10 cellular contexts compared by ENCODE assay signal in the genomic region with DNA sequence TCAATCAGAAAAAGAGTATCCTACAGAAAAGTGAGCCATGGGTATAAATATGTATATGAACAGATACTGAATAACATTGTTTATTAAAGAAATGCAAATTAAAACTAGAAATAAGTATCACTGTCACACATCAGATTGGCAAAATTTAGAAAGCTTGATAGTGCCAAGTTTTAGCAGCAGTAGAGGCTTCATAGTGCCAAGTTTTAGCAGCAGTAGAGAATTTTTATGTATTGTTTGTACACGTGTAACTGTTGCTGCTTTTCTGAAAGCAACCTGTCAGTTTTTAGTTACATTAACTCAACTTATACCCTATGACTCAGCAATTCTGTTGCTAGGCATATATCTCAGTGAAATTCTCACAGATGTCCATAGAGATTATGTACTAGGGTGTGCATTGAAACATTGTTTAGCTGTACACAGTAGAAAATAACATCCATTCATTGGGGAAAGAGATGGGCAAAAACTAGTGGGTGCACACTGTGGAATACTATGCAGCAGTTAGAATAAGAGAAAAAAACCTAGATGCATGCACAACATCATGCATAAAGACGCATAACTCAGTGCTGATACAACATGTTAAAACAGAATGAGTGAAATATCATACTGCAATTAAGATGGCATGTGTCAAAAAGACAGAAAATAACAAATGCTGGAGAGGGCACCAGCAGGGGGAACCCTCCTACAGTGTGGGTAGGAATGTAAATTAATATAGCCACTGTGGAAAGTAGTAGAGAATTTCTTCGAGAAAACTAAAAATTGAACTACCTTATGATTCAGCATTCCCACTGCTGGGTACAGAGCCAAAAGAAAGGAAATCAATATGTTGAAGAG.
A peak's percentile ranks its signal among the peaks of the same experiment; 100 is the strongest.
DNase-seq lines count a peak whose midpoint lies in the region; ATAC-seq, FAIRE-seq and TF ChIP-seq lines count a peak whose summit lies in the region.
"Had no signal": no experiment of that assay in that cellular context is flagged by ENCODE, and none has a peak within 500 bp of the region (broad histone marks: within the 10 kb centered on the region; RNA-seq: fewer than 3 reads in every experiment).

No MANE protein-coding gene starts in this region.

- no peaks in the 10 kb centered on the region for H3K9me3 ChIP-seq in HepG2 (ENCODE audit: low read length)

- ATAC-seq in WTC11 (no peak), HepG2 (peak; percentile 53; the same call in 2 of the 3 replicates), HG02642 (IDR thresholded peaks at IDR 0.05; ENCODE audit: poor library complexity, unreplicated experiment) (no peak), GM21390 (IDR thresholded peaks at IDR 0.05; ENCODE audit: unreplicated experiment) (no peak), GM19452 (IDR thresholded peaks at IDR 0.05; ENCODE audit: unreplicated experiment) (no peak)

- no peaks in the 10 kb centered on the region for H3K36me3 ChIP-seq in HepG2 (replicated peaks in 1 of 2; ENCODE audit: control insufficient read depth in 1 of 2, insufficient read depth in 2 of 2, low read length in 2 of 2)

- FAIRE-seq in HepG2 (lab: Jason Lieb, UNC): peak; percentile 76

- H3K4me3 Mint-ChIP-seq in HFFc6 (no peak overlapping the region), WTC11 (no peak overlapping the region)
- H3K4me3 Mint-ChIP-seq: immature natural killer cell had no signal

- no peak overlapping the region for H2AFZ ChIP-seq in HepG2 (ENCODE audit: low read length)

- H3K4me1 Mint-ChIP-seq in HFFc6 (ENCODE audit: low read depth): peaks cover 12% of the 10 kb centered on the region
- H3K4me1 Mint-ChIP-seq in WTC11: no peaks in the 10 kb centered on the region
- H3K4me1 Mint-ChIP-seq: immature natural killer cell had no signal

- TF ChIP-seq RAD21 in HepG2 (CRISPR knock-in tag; IDR thresholded peaks at IDR 0.05): no peak

- no TSS peak for BruUV-seq in HepG2 (replicated peaks; lab: Mats Ljungman, UMichigan)

- H3K4me1 ChIP-seq in HepG2 (ENCODE audit: insufficient read depth, low read length): peaks cover under 1% of the 10 kb centered on the region

- in situ Hi-C loops in HepG2 (cut with HindIII; ENCODE audit: extremely low pct_ligation_motif_present, low pct_unique_long_range_greater_than_20kb): loop anchor here (10.0 kb wide), 1 partner anchor 481 kb away; no protein-coding TSS in a partner anchor

- H3K36me3 Mint-ChIP-seq in HFFc6 (ENCODE audit: low read depth) (no peaks in the 10 kb centered on the region), WTC11 (no peaks in the 10 kb centered on the region)
- H3K36me3 Mint-ChIP-seq: immature natural killer cell had no signal

- no peaks in the 10 kb centered on the region for H3K27me3 ChIP-seq in HepG2 (ENCODE audit: control insufficient read depth in 1 of 2, insufficient read depth in 2 of 2, low read length in 2 of 2)

- no peak for TF ChIP-seq EP300 in HepG2 (IDR thresholded peaks at IDR 0.05; ENCODE audit: low read depth in 2 of 2, low read length in 2 of 2)
- TF ChIP-seq EP300 in HepG2 (CRISPR knock-in tag; IDR thresholded peaks at IDR 0.05; ENCODE audit: borderline replicate concordance): no peak

- no peak overlapping the region for H3K4me3 ChIP-seq in HepG2 (replicated peaks in 1 of 3; ENCODE audit: insufficient read depth in 1 of 3, low read depth in 2 of 3, low read length in 3 of 3)
- H3K4me3 ChIP-seq: SK-N-MC had no signal

- no peak for TF ChIP-seq POLR2A in HepG2 (IDR thresholded peaks at IDR 0.05; ENCODE audit: insufficient read depth in 1 of 2, low read depth in 2 of 2, low read length in 2 of 2)

- peak; percentile 19 for DNase-seq in Daoy (ENCODE audit: low read depth)
- peak; percentile 42 for DNase-seq in HFFc6
- peak; percentile 28 for DNase-seq in WTC11 (ENCODE audit: low spot score)
- peak; percentile 7 for DNase-seq in HepG2 (ENCODE audit: low spot score)
- DNase-seq in COLO668 (lab: John Stamatoyannopoulos, UW; ENCODE audit: unreplicated experiment): no peak
- DNase-seq: immature natural killer cell had no signal

- no peak overlapping the region for H3K9ac ChIP-seq in HepG2 (ENCODE audit: insufficient read depth, low read depth, low read length)

- no peaks in the 10 kb centered on the region for H4K20me1 ChIP-seq in HepG2 (ENCODE audit: insufficient read depth, low read length)

- intact Hi-C loops in HepG2 (cut with micrococcal nuclease; ENCODE audit: unreplicated experiment): loop anchor here (1.0 to 10.0 kb wide), 7 partner anchors 133 to 863 kb away; no protein-coding TSS in a partner anchor

- no peaks in the 10 kb centered on the region; the same call in 1 of the 2 replicates for H3K27me3 Mint-ChIP-seq in HFFc6 (ENCODE audit: insufficient read depth)
- H3K27me3 Mint-ChIP-seq in WTC11 (ENCODE audit: low read depth): no peaks in the 10 kb centered on the region; the same call in 1 of the 2 replicates

- peak; percentile 84 for TF ChIP-seq CTCF in HFFc6 (IDR thresholded peaks at IDR 0.05)
- TF ChIP-seq CTCF in WTC11 (IDR thresholded peaks at IDR 0.05): no peak
- peak; percentile 57 for TF ChIP-seq CTCF in HepG2 (CRISPR knock-in tag; IDR thresholded peaks at IDR 0.05)

- H3K79me2 ChIP-seq in HepG2 (ENCODE audit: insufficient read depth, low read length): no peaks in the 10 kb centered on the region

- POLR2A ChIA-PET in WTC11 (lab: Charles Lee) (no interaction called here), HepG2 (lab: Yijun Ruan, JAX) (no interaction called here)

- 53% methylated on average over 3 of the region's 3 CpGs for WGBS in HepG2 (ENCODE audit: low lambda C conversion rate)

- no peak overlapping the region for H3K27ac ChIP-seq in HepG2 (ENCODE audit: extremely low read length, insufficient read depth, low read length)
- H3K27ac ChIP-seq: SK-N-MC had no signal

- H3K27ac Mint-ChIP-seq in HFFc6: peak overlapping the region; percentile 1; the same call in 1 of the 2 replicates
- no peak overlapping the region for H3K27ac Mint-ChIP-seq in WTC11
- H3K27ac Mint-ChIP-seq: immature natural killer cell had no signal

- H3K9me3 Mint-ChIP-seq in HFFc6 (no peaks in the 10 kb centered on the region), WTC11 (0 out of 2 replicates have a peak, but pooled peaks cover 3% of the 10 kb centered on the region)

- CTCF ChIA-PET in WTC11 (lab: Charles Lee) (no interaction called here), HepG2 (lab: Yijun Ruan, JAX; ENCODE audit: low intra/inter-chr PET ratio, low total read pairs) (interaction anchor here (1.3 to 1.4 kb wide), 2 partner anchors 479 to 979 kb away, joined by 4 to 9 read pairs; no protein-coding TSS in a partner anchor)

- H3K4me2 ChIP-seq in HepG2 (ENCODE audit: low read depth, low read length): no peak overlapping the region

TF ChIP-seq in WTC11, 78 proteins besides CTCF, POLR2A, EP300 and RAD21:
- TF ChIP-seq, protein P1, sequence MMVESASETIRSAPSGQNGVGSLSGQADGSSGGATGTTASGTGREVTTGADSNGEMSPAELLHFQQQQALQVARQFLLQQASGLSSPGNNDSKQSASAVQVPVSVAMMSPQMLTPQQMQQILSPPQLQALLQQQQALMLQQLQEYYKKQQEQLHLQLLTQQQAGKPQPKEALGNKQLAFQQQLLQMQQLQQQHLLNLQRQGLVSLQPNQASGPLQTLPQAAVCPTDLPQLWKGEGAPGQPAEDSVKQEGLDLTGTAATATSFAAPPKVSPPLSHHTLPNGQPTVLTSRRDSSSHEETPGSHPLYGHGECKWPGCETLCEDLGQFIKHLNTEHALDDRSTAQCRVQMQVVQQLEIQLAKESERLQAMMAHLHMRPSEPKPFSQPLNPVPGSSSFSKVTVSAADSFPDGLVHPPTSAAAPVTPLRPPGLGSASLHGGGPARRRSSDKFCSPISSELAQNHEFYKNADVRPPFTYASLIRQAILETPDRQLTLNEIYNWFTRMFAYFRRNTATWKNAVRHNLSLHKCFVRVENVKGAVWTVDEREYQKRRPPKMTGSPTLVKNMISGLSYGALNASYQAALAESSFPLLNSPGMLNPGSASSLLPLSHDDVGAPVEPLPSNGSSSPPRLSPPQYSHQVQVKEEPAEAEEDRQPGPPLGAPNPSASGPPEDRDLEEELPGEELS (CRISPR knock-in tag; IDR thresholded peaks at IDR 0.05): no peak
- TF ChIP-seq ZNF232 (CRISPR knock-in tag; IDR thresholded peaks at IDR 0.05): no peak

TF ChIP-seq in HepG2, 621 proteins besides CTCF, POLR2A, EP300 and RAD21:
- TF ChIP-seq NFE2 (CRISPR knock-in tag; IDR thresholded peaks at IDR 0.05) (peak; percentile 56; the same call in 1 of the 2 replicates), STAG1 (CRISPR knock-in tag; IDR thresholded peaks at IDR 0.05) (peak; percentile 75), MEIS2 (CRISPR knock-in tag; IDR thresholded peaks at IDR 0.05) (no peak), EEA1 (CRISPR knock-in tag; IDR thresholded peaks at IDR 0.05; ENCODE audit: borderline replicate concordance) (no peak), ONECUT2 (CRISPR knock-in tag; IDR thresholded peaks at IDR 0.05) (no peak), ZNF354B (CRISPR knock-in tag; IDR thresholded peaks at IDR 0.05) (no peak), SMC3 (IDR thresholded peaks at IDR 0.05; ENCODE audit: low read length) (peak; percentile 73), NFE2L2 (IDR thresholded peaks at IDR 0.05; ENCODE audit: low read length) (peak; percentile 93), MAFF (IDR thresholded peaks at IDR 0.05; ENCODE audit: low read depth, low read length) (peak; percentile 62), MAFK (conservative IDR thresholded peaks at IDR 0.05 in 1 of 2, IDR thresholded peaks at IDR 0.05 in 1 of 2; ENCODE audit: low read length in 2 of 2) (peak; percentile 70 to 80)
- TF ChIP-seq, protein P2, sequence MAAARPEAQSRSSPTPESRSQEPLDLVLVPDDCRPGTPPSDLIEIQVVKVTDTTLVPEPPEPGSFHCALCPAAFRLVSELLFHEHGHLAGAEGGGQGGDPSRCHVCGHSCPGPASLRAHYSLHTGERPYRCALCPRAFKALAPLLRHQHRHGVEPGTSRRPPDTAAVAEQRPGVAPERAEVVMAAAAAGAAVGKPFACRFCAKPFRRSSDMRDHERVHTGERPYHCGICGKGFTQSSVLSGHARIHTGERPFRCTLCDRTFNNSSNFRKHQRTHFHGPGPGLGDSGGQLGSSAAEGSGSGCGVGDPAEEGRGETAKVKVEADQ (CRISPR knock-in tag; IDR thresholded peaks at IDR 0.05; ENCODE audit: borderline replicate concordance): no peak
